Comparison of ENCODE assay signal across 1 cellular context in genomic region chr12:6949063-6949594, GRCh38.
TF ChIP-seq lines count a peak whose summit lies in the region.

No MANE protein-coding gene starts in this region.

TF ChIP-seq in GM12878, 131 proteins besides CTCF, POLR2A, EP300 and RAD21 (continued from another document):
- no peak for TF ChIP-seq PBX3 (IDR thresholded peaks at IDR 0.05; ENCODE audit: insufficient replicate concordance, low read depth, low read length)
- TF ChIP-seq STAT1 (conservative IDR thresholded peaks at IDR 0.05), result no peak
TF ChIP-seq in GM12878: peak in this region for 20.
